In the genomic region with DNA sequence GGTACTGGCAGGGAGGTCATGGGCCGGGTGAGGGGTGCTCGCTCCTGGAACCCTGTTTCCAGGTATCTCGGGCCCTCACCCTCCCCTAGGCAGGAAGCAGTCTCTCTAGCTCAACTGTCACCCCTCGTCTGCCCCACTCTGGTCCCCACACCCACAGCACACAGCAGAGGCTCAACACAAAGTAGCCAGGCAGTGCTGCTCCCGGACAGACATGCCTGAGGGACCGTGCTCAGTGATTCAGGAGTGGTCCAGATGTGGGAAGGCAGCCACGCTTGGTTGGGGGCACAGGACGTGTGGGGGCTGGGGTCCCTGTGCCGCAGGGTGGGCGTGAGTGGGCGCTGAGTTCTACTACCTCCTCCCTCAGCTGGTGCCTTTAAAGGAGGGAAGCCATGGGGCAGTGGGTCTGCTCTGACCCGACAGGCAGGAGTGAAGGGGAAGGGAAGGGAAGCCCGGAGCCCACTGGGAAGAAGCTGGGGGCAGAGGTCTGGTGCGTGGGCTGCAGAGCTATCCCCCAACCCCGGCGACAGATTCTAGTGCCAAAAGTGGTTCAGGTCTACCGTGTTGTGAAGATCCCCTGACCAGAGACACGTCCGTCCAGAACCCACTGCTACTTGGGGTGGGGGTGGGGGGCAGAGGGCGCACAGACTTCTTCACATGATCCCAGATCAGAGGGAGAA, we compare ENCODE assay signal across 1 cellular context.
A peak's percentile ranks its signal among the peaks of the same experiment; 100 is the strongest.
TF ChIP-seq lines count a peak whose summit lies in the region.

No MANE protein-coding gene starts in this region.

TF ChIP-seq in HepG2, 621 proteins besides CTCF, POLR2A, EP300 and RAD21 (continued from another document and continues in another):
- no peak; the same call in 1 of the 2 replicates for TF ChIP-seq ZBTB39 (CRISPR knock-in tag; IDR thresholded peaks at IDR 0.05)
- no peak for TF ChIP-seq TBP (CRISPR knock-in tag; IDR thresholded peaks at IDR 0.05)
- no peak for TF ChIP-seq ZNF574 (CRISPR knock-in tag; IDR thresholded peaks at IDR 0.05)
- TF ChIP-seq RCOR2 (CRISPR knock-in tag; IDR thresholded peaks at IDR 0.05), result no peak
- TF ChIP-seq ZNF792 (CRISPR knock-in tag; IDR thresholded peaks at IDR 0.05), result no peak
- TF ChIP-seq ZNF883 (CRISPR knock-in tag; IDR thresholded peaks at IDR 0.05; ENCODE audit: not compliant biosample characterization), result no peak
- TF ChIP-seq, protein P1, sequence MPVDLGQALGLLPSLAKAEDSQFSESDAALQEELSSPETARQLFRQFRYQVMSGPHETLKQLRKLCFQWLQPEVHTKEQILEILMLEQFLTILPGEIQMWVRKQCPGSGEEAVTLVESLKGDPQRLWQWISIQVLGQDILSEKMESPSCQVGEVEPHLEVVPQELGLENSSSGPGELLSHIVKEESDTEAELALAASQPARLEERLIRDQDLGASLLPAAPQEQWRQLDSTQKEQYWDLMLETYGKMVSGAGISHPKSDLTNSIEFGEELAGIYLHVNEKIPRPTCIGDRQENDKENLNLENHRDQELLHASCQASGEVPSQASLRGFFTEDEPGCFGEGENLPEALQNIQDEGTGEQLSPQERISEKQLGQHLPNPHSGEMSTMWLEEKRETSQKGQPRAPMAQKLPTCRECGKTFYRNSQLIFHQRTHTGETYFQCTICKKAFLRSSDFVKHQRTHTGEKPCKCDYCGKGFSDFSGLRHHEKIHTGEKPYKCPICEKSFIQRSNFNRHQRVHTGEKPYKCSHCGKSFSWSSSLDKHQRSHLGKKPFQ (CRISPR knock-in tag; IDR thresholded peaks at IDR 0.05; ENCODE audit: insufficient replicate concordance), result no peak
- no peak for TF ChIP-seq TCF7 (IDR thresholded peaks at IDR 0.05; ENCODE audit: low read depth)
- TF ChIP-seq, protein P2, sequence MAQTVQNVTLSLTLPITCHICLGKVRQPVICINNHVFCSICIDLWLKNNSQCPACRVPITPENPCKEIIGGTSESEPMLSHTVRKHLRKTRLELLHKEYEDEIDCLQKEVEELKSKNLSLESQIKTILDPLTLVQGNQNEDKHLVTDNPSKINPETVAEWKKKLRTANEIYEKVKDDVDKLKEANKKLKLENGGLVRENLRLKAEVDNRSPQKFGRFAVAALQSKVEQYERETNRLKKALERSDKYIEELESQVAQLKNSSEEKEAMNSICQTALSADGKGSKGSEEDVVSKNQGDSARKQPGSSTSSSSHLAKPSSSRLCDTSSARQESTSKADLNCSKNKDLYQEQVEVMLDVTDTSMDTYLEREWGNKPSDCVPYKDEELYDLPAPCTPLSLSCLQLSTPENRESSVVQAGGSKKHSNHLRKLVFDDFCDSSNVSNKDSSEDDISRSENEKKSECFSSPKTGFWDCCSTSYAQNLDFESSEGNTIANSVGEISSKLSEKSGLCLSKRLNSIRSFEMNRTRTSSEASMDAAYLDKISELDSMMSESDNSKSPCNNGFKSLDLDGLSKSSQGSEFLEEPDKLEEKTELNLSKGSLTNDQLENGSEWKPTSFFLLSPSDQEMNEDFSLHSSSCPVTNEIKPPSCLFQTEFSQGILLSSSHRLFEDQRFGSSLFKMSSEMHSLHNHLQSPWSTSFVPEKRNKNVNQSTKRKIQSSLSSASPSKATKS (CRISPR knock-in tag; IDR thresholded peaks at IDR 0.05), result no peak
- no peak for TF ChIP-seq KDM6A (CRISPR knock-in tag; IDR thresholded peaks at IDR 0.05; ENCODE audit: low read depth)
- TF ChIP-seq NFATC3 (CRISPR knock-in tag; IDR thresholded peaks at IDR 0.05), result no peak
- TF ChIP-seq CREM (IDR thresholded peaks at IDR 0.05), result no peak
- TF ChIP-seq CREM (CRISPR knock-in tag; IDR thresholded peaks at IDR 0.05), result no peak
- no peak for TF ChIP-seq ZSCAN12 (CRISPR knock-in tag; IDR thresholded peaks at IDR 0.05)
- TF ChIP-seq ZNF670 (CRISPR knock-in tag; IDR thresholded peaks at IDR 0.05; ENCODE audit: borderline replicate concordance), result peak; percentile 91; the same call in 1 of the 2 replicates
- TF ChIP-seq, protein P3, sequence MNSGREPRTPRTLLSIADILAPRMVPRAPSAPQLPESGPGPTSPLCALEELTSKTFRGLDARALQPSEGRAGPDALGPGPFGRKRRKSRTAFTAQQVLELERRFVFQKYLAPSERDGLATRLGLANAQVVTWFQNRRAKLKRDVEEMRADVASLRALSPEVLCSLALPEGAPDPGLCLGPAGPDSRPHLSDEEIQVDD (CRISPR knock-in tag; IDR thresholded peaks at IDR 0.05; ENCODE audit: borderline replicate concordance), result no peak
- TF ChIP-seq POGZ (CRISPR knock-in tag; IDR thresholded peaks at IDR 0.05), result 0 out of 2 replicates have a peak, but pooled peaks have one; percentile 8
- TF ChIP-seq NFE2L1 (CRISPR knock-in tag; IDR thresholded peaks at IDR 0.05; ENCODE audit: borderline replicate concordance), result 0 out of 2 replicates have a peak, but pooled peaks have one; percentile 63
- TF ChIP-seq, protein P4, sequence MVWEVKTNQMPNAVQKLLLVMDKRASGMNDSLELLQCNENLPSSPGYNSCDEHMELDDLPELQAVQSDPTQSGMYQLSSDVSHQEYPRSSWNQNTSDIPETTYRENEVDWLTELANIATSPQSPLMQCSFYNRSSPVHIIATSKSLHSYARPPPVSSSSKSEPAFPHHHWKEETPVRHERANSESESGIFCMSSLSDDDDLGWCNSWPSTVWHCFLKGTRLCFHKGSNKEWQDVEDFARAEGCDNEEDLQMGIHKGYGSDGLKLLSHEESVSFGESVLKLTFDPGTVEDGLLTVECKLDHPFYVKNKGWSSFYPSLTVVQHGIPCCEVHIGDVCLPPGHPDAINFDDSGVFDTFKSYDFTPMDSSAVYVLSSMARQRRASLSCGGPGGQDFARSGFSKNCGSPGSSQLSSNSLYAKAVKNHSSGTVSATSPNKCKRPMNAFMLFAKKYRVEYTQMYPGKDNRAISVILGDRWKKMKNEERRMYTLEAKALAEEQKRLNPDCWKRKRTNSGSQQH (CRISPR knock-in tag; IDR thresholded peaks at IDR 0.05; ENCODE audit: low read depth), result 0 out of 2 replicates have a peak, but pooled peaks have one; percentile 15
- TF ChIP-seq, protein P5, sequence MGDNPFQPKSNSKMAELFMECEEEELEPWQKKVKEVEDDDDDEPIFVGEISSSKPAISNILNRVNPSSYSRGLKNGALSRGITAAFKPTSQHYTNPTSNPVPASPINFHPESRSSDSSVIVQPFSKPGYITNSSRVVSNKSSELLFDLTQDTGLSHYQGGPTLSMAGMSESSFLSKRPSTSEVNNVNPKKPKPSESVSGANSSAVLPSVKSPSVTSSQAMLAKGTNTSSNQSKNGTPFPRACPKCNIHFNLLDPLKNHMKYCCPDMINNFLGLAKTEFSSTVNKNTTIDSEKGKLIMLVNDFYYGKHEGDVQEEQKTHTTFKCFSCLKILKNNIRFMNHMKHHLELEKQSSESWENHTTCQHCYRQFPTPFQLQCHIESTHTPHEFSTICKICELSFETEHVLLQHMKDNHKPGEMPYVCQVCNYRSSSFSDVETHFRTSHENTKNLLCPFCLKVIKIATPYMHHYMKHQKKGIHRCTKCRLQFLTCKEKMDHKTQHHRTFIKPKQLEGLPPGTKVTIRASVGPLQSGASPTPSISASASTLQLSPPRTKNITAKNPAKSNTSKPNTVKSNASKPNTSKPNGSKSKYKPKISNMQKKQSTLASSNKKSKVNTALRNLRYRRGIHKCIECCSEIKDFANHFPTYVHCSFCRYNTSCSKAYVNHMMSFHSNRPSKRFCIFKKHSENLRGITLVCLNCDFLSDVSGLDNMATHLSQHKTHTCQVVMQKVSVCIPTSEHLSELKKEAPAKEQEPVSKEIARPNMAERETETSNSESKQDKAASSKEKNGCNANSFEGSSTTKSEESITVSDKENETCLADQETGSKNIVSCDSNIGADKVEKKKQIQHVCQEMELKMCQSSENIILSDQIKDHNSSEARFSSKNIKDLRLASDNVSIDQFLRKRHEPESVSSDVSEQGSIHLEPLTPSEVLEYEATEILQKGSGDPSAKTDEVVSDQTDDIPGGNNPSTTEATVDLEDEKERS (CRISPR knock-in tag; IDR thresholded peaks at IDR 0.05), result peak; percentile 13; the same call in 1 of the 2 replicates
- no peak for TF ChIP-seq ZNF350 (CRISPR knock-in tag; IDR thresholded peaks at IDR 0.05; ENCODE audit: borderline replicate concordance, low read depth)
- TF ChIP-seq ZNF614 (CRISPR knock-in tag; IDR thresholded peaks at IDR 0.05; ENCODE audit: borderline replicate concordance), result no peak
- TF ChIP-seq ZNF317 (CRISPR knock-in tag; IDR thresholded peaks at IDR 0.05), result peak; percentile 73; the same call in 1 of the 2 replicates
- TF ChIP-seq ATF1 (CRISPR knock-in tag; IDR thresholded peaks at IDR 0.05), result no peak
- peak; percentile 90; the same call in 1 of the 2 replicates for TF ChIP-seq ZNF512B (CRISPR knock-in tag; IDR thresholded peaks at IDR 0.05; ENCODE audit: borderline replicate concordance)
- no peak for TF ChIP-seq ZFP36 (IDR thresholded peaks at IDR 0.05; ENCODE audit: borderline replicate concordance, low read depth, low read length, partially characterized antibody)
- no peak for TF ChIP-seq ELF3 (CRISPR knock-in tag; IDR thresholded peaks at IDR 0.05)
- TF ChIP-seq RFXANK (CRISPR knock-in tag; IDR thresholded peaks at IDR 0.05), result no peak
- peak; percentile 72 for TF ChIP-seq ZSCAN31 (CRISPR knock-in tag; IDR thresholded peaks at IDR 0.05; ENCODE audit: low read depth)
- TF ChIP-seq CEBPG (CRISPR knock-in tag; IDR thresholded peaks at IDR 0.05), result no peak
- TF ChIP-seq HIVEP1 (CRISPR knock-in tag; IDR thresholded peaks at IDR 0.05), result no peak
- peak; percentile 88 for TF ChIP-seq CSRNP1 (CRISPR knock-in tag; IDR thresholded peaks at IDR 0.05)
- TF ChIP-seq ZNF430 (CRISPR knock-in tag; IDR thresholded peaks at IDR 0.05), result 0 out of 2 replicates have a peak, but pooled peaks have one; percentile 16
- TF ChIP-seq FOXA3 (CRISPR knock-in tag; IDR thresholded peaks at IDR 0.05), result peak; percentile 13; the same call in 1 of the 2 replicates
- TF ChIP-seq NR3C1 (CRISPR knock-in tag; IDR thresholded peaks at IDR 0.05), result no peak
- TF ChIP-seq, protein P6, sequence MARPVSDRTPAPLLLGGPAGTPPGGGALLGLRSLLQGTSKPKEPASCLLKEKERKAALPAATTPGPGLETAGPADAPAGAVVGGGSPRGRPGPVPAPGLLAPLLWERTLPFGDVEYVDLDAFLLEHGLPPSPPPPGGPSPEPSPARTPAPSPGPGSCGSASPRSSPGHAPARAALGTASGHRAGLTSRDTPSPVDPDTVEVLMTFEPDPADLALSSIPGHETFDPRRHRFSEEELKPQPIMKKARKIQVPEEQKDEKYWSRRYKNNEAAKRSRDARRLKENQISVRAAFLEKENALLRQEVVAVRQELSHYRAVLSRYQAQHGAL (CRISPR knock-in tag; IDR thresholded peaks at IDR 0.05; ENCODE audit: not compliant biosample characterization), result peak; percentile 64
- TF ChIP-seq ZNF124 (CRISPR knock-in tag; IDR thresholded peaks at IDR 0.05), result no peak; the same call in 1 of the 2 replicates
